Comparison of ENCODE assay signal across 15 cellular contexts in the genomic region with DNA sequence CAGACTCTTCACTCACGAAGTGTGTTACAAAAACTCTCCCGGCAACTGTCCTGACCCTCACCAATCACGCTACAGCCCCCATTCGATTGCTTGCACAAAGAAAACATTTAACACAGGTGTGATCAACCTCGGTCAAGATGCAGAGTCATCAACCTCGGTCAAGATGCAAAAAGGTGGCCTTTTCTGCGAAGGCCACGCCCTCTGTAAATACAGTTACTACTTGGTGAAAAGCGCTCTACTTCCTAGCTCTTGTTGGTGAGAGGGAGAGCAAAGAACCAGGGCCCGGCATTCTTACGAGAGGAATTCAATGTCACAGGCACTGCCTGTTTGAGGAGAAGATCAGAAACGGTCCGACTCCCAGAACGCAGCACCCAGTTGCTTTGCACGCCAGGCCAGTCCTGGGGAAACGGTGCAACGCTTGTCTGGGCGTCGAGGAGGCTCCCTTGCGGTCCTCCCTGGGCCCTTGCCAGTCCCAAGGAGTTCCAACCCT. TPM values are rescaled to one million over a fixed set of nuclear protein-coding genes. Genes with fewer than 3 reads are reported as not detected.
DNase-seq lines count a peak whose midpoint lies in the region; ATAC-seq and TF ChIP-seq lines count a peak whose summit lies in the region.
"Had no signal": no experiment of that assay in that cellular context is flagged by ENCODE, and none has a peak within 500 bp of the region (broad histone marks: within the 10 kb centered on the region; RNA-seq: fewer than 3 reads in every experiment).

No MANE protein-coding gene starts in this region.

- no peak overlapping the region for H3K9ac ChIP-seq in GM23248
- H3K9ac ChIP-seq in skeletal muscle satellite cell (ENCODE audit: low read depth, low read length), result no peak overlapping the region

- 19 to 23% methylated on average over 20 of the region's 20 CpGs for WGBS in GM23248 (ENCODE audit: low coverage in 1 of 2, low lambda C conversion rate in 2 of 2, missing lambda C conversion rate in 2 of 2), 2 experiments

- no peak overlapping the region for H3K27ac ChIP-seq in GM23248

- H3K27ac Mint-ChIP-seq in chondrocyte (ENCODE audit: unreplicated experiment) (peak overlapping the region; percentile 76), CD14-positive monocyte (no peak overlapping the region)
- H3K27ac Mint-ChIP-seq: activated naive CD8-positive, alpha-beta T cell treated with anti-CD3 and anti-CD28 coated beads for 36 hours; CD8-positive, alpha-beta T cell had no signal

- no peaks in the 10 kb centered on the region for H3K27me3 Mint-ChIP-seq in chondrocyte (ENCODE audit: low read depth)
- peaks cover 42 to 72% (median 51%) of the 10 kb centered on the region in 3 donors for H3K27me3 Mint-ChIP-seq in CD14-positive monocyte (ENCODE audit: low read depth in 3 of 3)

- H2AFZ ChIP-seq in GM23248, result no peak overlapping the region

- TF ChIP-seq CTCF in chondrocyte (IDR thresholded peaks at IDR 0.05) (no peak), CD14-positive monocyte (IDR thresholded peaks at IDR 0.05) (no peak)

- no peaks in the 10 kb centered on the region for H3F3A ChIP-seq in GM23248 (ENCODE audit: insufficient read depth)

- H3K4me3 Mint-ChIP-seq in chondrocyte (ENCODE audit: unreplicated experiment) (peak overlapping the region; percentile 78), CD14-positive monocyte (peak overlapping the region in 1 of 2 donors; percentile 87)
- H3K4me3 Mint-ChIP-seq: activated naive CD8-positive, alpha-beta T cell treated with anti-CD3 and anti-CD28 coated beads for 36 hours; CD8-positive, alpha-beta T cell had no signal

- DNase-seq in GM23248, result no peak
- DNase-seq in chondrocyte (ENCODE audit: low spot score), result no peak
- peak; percentile 59 for DNase-seq in islet precursor cell
- no peak for DNase-seq in CD14-positive monocyte (ENCODE audit: low spot score)
- DNase-seq in activated CD4-positive, CD25-positive, alpha-beta regulatory T cell (lab: John Stamatoyannopoulos, UW), result no peak
- no peak for DNase-seq in HT-29 (ENCODE audit: low spot score)
- DNase-seq: activated naive CD8-positive, alpha-beta T cell treated with anti-CD3 and anti-CD28 coated beads for 36 hours; CD8-positive, alpha-beta T cell; KG1; NCI-H2029; stimulated activated CD4-positive, alpha-beta T cell treated with anti-CD3 and anti-CD28 coated beads, Interleukin-15, amount 100 ng/mL, for 24 hours had no signal

- no peaks in the 10 kb centered on the region for H4K20me1 ChIP-seq in GM23248 (ENCODE audit: insufficient read depth)

- H3K27me3 ChIP-seq in GM23248 (replicated peaks; ENCODE audit: insufficient read depth) (peaks cover 51% of the 10 kb centered on the region), skeletal muscle satellite cell (ENCODE audit: control insufficient read depth, insufficient read depth, low read length) (peaks cover 78% of the 10 kb centered on the region)

- peaks cover 59% of the 10 kb centered on the region for H3K4me1 Mint-ChIP-seq in chondrocyte (ENCODE audit: low read depth)
- H3K4me1 Mint-ChIP-seq in CD14-positive monocyte, result peaks cover 18% of the 10 kb centered on the region

- H3K36me3 Mint-ChIP-seq in chondrocyte (ENCODE audit: low read depth) (peaks cover 2% of the 10 kb centered on the region), CD14-positive monocyte (peaks cover 2 to 4% of the 10 kb centered on the region in 2 donors)
- H3K36me3 Mint-ChIP-seq: activated naive CD8-positive, alpha-beta T cell treated with anti-CD3 and anti-CD28 coated beads for 36 hours; CD8-positive, alpha-beta T cell had no signal

- H3K9me3 ChIP-seq in GM23248 (ENCODE audit: low read depth) (no peaks in the 10 kb centered on the region), skeletal muscle satellite cell (replicated peaks; ENCODE audit: low read length) (no peaks in the 10 kb centered on the region)

- H3K4me3 ChIP-seq in GM23248 (peak overlapping the region; percentile 67; the same call in 1 of the 2 replicates), skeletal muscle satellite cell (ENCODE audit: low read length) (peak overlapping the region; percentile 73)

- in situ Hi-C loops in GM23248 (cut with MboI), result loop anchor here (25.0 kb wide), 1 partner anchor 285 kb away; no protein-coding TSS in a partner anchor

- no peaks in the 10 kb centered on the region for H3K9me2 ChIP-seq in GM23248 (ENCODE audit: insufficient read depth)

- ATAC-seq in HG02885 (IDR thresholded peaks at IDR 0.05; ENCODE audit: poor library complexity, unreplicated experiment), result no peak
- ATAC-seq: CD8-positive, alpha-beta T cell had no signal

- no peak overlapping the region for H3K4me2 ChIP-seq in GM23248 (ENCODE audit: unreplicated experiment)
- H3K4me2 ChIP-seq in skeletal muscle satellite cell (ENCODE audit: low read length), result peak overlapping the region; percentile 95

- intact Hi-C loops in CD14-positive monocyte (cut with micrococcal nuclease), result no loop called here

- no peaks in the 10 kb centered on the region for H3K4me1 ChIP-seq in GM23248 (ENCODE audit: insufficient read depth)
- H3K4me1 ChIP-seq in skeletal muscle satellite cell (ENCODE audit: control insufficient read depth, insufficient read depth, low read length), result peaks cover 7% of the 10 kb centered on the region

- H3K9me3 Mint-ChIP-seq in chondrocyte (ENCODE audit: low read depth) (no peaks in the 10 kb centered on the region), CD14-positive monocyte (peaks cover 0 to 9% (median 5%) of the 10 kb centered on the region in 7 donors)
- H3K9me3 Mint-ChIP-seq: activated naive CD8-positive, alpha-beta T cell treated with anti-CD3 and anti-CD28 coated beads for 36 hours; CD8-positive, alpha-beta T cell had no signal

- no peaks in the 10 kb centered on the region for H3K79me2 ChIP-seq in GM23248 (ENCODE audit: insufficient read depth)

- H3K36me3 ChIP-seq in GM23248 (ENCODE audit: low read depth) (no peaks in the 10 kb centered on the region), skeletal muscle satellite cell (ENCODE audit: insufficient read depth, low read length) (no peaks in the 10 kb centered on the region)

RNA-seq across cellular contexts. Expression of a gene that starts 2.0 kb away (rescaled TPM):
- 1.1 and 1.5 TPM in 2 replicates for total RNA-seq in GM23248 (2014; rRNA removed; shearing (Covaris generic))
- polyA plus RNA-seq in GM23248 (2016; fragmentation: Nextera tagmentation; extraction: Ambion mirVana) (0.65 and 0.93 TPM in 2 replicates), CD14-positive monocyte (not detected)
- total RNA-seq in chondrocyte, result 115 to 147 TPM (median 142 TPM) in 3 replicates
- total RNA-seq in skeletal muscle satellite cell (2012; rRNA removed), result not detected in 2 replicates
- not detected in 2 replicates for total RNA-seq in HT-29 (2014; rRNA removed; shearing (Covaris generic))
- total RNA-seq: activated CD8-positive, alpha-beta memory T cell treated with anti-CD3 and anti-CD28 coated beads for 36 hours; activated naive CD8-positive, alpha-beta T cell treated with anti-CD3 and anti-CD28 coated beads for 36 hours; CD8-positive, alpha-beta T cell; T-helper 1 cell treated with Interleukin-12 subunit alpha and Interleukin-12 subunit beta and Interleukin-4 antibody, amounts not matched to agents 30 ng/mL and 1 ng/mL, for 36 hours had no signal

Comparison
In these comparisons a context has a peak if more than half of its experiments do, and no peak if none do; other contexts are left out.
1. RNA of a gene that starts 2.0 kb away (total RNA-seq): 115 to 147 TPM in chondrocyte; 1.1 to 1.5 TPM in GM23248 and not detected in HT-29; every median in the first group is over 10 times any median in the second.